26 cellular contexts compared by ENCODE assay signal in genomic region chr6:124541601-124542000, GRCh38.
"Had no signal": no experiment of that assay in that cellular context is flagged by ENCODE, and none has a peak within 500 bp of the region (broad histone marks: within the 10 kb centered on the region; RNA-seq: fewer than 3 reads in every experiment).

No MANE protein-coding gene starts in this region.

- H3K4me1 ChIP-seq: esophagus squamous epithelium, gastrocnemius medialis, heart right ventricle, left lung, lower lobe of right lung had no signal

- H3K27me3 ChIP-seq: esophagus squamous epithelium, gastrocnemius medialis, heart right ventricle, left lung had no signal

- ATAC-seq: effector memory CD8-positive, alpha-beta T cell; esophagus mucosa; gastrocnemius medialis; heart right ventricle; left cardiac atrium; left lung; left ventricle myocardium superior; lower lobe of right lung; mucosa of descending colon; naive thymus-derived CD8-positive, alpha-beta T cell had no signal

- H3K27ac ChIP-seq: epithelial cell of prostate, esophagus squamous epithelium, gastrocnemius medialis, heart right ventricle, left lung, lower lobe of right lung had no signal

- H3K36me3 ChIP-seq: esophagus squamous epithelium, gastrocnemius medialis, heart right ventricle, left lung, lower lobe of right lung had no signal

- FAIRE-seq: endometrium, islet of Langerhans, keratinocyte had no signal

- DNase-seq: cortex of kidney; effector CD8-positive, alpha-beta T cell; effector memory CD8-positive, alpha-beta T cell; endodermal cell; erythroblast; esophagus squamous epithelium; foreskin fibroblast; foreskin melanocyte; gastrocnemius medialis; glutamatergic neuron; head of caudate nucleus; heart right ventricle; hippocampal formation; left cardiac atrium; left lung; left ventricle myocardium superior; lower lobe of right lung; mesenchymal stem cell; mucosa of descending colon; naive B cell; naive thymus-derived CD8-positive, alpha-beta T cell had no signal

- H3K9me3 ChIP-seq: esophagus squamous epithelium, gastrocnemius medialis, heart right ventricle, left lung, lower lobe of right lung, mucosa of descending colon had no signal

- H3K4me3 ChIP-seq: esophagus squamous epithelium, gastrocnemius medialis, heart right ventricle, left lung, lower lobe of right lung, mucosa of descending colon had no signal
